Comparison of ENCODE assay signal across 30 cellular contexts in genomic region chr3:163166197-163166596, GRCh38.
DNase-seq lines count a peak whose midpoint lies in the region; ATAC-seq, FAIRE-seq and TF ChIP-seq lines count a peak whose summit lies in the region.
"Had no signal": no experiment of that assay in that cellular context is flagged by ENCODE, and none has a peak within 500 bp of the region (broad histone marks: within the 10 kb centered on the region; RNA-seq: fewer than 3 reads in every experiment).

No MANE protein-coding gene starts in this region.

- POLR2A ChIA-PET in A549 (lab: Yijun Ruan, JAX) = no interaction called here
- POLR2A ChIA-PET in HEK293 (lab: Yijun Ruan, JAX) = no interaction called here

- H3K9me3 ChIP-seq in A549 = 0 out of 3 replicates have a peak, but pooled peaks cover 3% of the 10 kb centered on the region
- H3K9me3 ChIP-seq in HEK293 (ENCODE audit: control insufficient read depth, insufficient read depth, low read depth, low read length) = no peaks in the 10 kb centered on the region
- H3K9me3 ChIP-seq: BE2C, BLaER1, Caco-2 had no signal

- H3K36me3 ChIP-seq in HEK293 (ENCODE audit: control insufficient read depth in 2 of 2, insufficient read depth in 1 of 2, low read length in 2 of 2) = no peaks in the 10 kb centered on the region
- H3K36me3 ChIP-seq: BE2C; BLaER1; BLaER1 treated with 17β-estradiol and CSF1 and Interleukin-3, amounts not matched to agents 10 nM and 100 nM had no signal

- no peak for TF ChIP-seq POLR2A in A549 (IDR thresholded peaks at IDR 0.05; ENCODE audit: low read length)

- no peak for TF ChIP-seq CTCF in A549 (IDR thresholded peaks at IDR 0.05)
- no peak for TF ChIP-seq CTCF in HEK293 (tag by site-specific recombination; IDR thresholded peaks at IDR 0.05)

- no peaks in the 10 kb centered on the region for H3K4me1 ChIP-seq in A549
- no peaks in the 10 kb centered on the region for H3K4me1 ChIP-seq in HEK293 (ENCODE audit: control insufficient read depth, insufficient read depth, low read length)
- H3K4me1 ChIP-seq: BE2C; BLaER1; BLaER1 treated with 17β-estradiol and CSF1 and Interleukin-3, amounts not matched to agents 10 nM and 100 nM; Caco-2 had no signal

- no peak for TF ChIP-seq EP300 in A549 (IDR thresholded peaks at IDR 0.05)

- no peak for TF ChIP-seq RAD21 in A549 (conservative IDR thresholded peaks at IDR 0.05 in 1 of 2, IDR thresholded peaks at IDR 0.05 in 1 of 2)

- WGBS in A549 (ENCODE audit: missing lambda C conversion rate) = 50% methylated on average over 1 of the region's 1 CpG

- ATAC-seq in A549 = no peak
- ATAC-seq in GM18861 (IDR thresholded peaks at IDR 0.05; ENCODE audit: unreplicated experiment) = no peak
- ATAC-seq: CD8-positive, alpha-beta T cell had no signal

- H3K4me3 ChIP-seq in A549 (no peak overlapping the region), HEK293 (ENCODE audit: low read depth, low read length) (no peak overlapping the region)
- H3K4me3 ChIP-seq: BLaER1; BLaER1 treated with 17β-estradiol and CSF1 and Interleukin-3, amounts not matched to agents 10 nM and 100 nM had no signal

- no peak overlapping the region for H3K27ac ChIP-seq in A549
- no peak overlapping the region for H3K27ac ChIP-seq in HEK293 (ENCODE audit: extremely low read depth, low read depth, low read length)
- H3K27ac ChIP-seq: 22Rv1; BLaER1; BLaER1 treated with 17β-estradiol and CSF1 and Interleukin-3, amounts not matched to agents 10 nM and 100 nM; C4-2B had no signal

- DNase-seq in A549 (ENCODE audit: low read depth in 1 of 2, low spot score in 1 of 2) (no peak), NOMO-1 treated with DMSO at 0.1 percent for 48 hours (lab: John Stamatoyannopoulos, UW; ENCODE audit: unreplicated experiment) (no peak)
- DNase-seq: 8988T; ACHN; AML-193; BE2C; C1 segment of cervical spinal cord; Caco-2; Calu3; CD4-positive, alpha-beta memory T cell; CD4-positive, alpha-beta T cell; CD4-positive, CD25-positive, alpha-beta regulatory T cell; CD8-positive, alpha-beta memory T cell; CD8-positive, alpha-beta T cell; COR-L47; DMS 273 treated with DMSO at 0.1 percent for 48 hours; DMS153; DMS53; DMS79; DMS79 treated with DMSO at 0.1 percent for 48 hours; DND-41; EL had no signal

- CTCF ChIA-PET in A549 (lab: Yijun Ruan, JAX) (no interaction called here), HEK293 (lab: Yijun Ruan, JAX) (no interaction called here)

- FAIRE-seq in A549 (lab: Jason Lieb, UNC) = no peak
- FAIRE-seq: A204.1, D721Med had no signal

- H3K4me2 ChIP-seq in A549 = no peak overlapping the region
- H3K4me2 ChIP-seq: BLaER1; BLaER1 treated with 17β-estradiol and CSF1 and Interleukin-3, amounts not matched to agents 10 nM and 100 nM had no signal

TF ChIP-seq in A549, 52 proteins besides CTCF, POLR2A, EP300 and RAD21:
- peak; percentile 91 for TF ChIP-seq ZC3H11A (IDR thresholded peaks at IDR 0.05)
- no peak for TF ChIP-seq HOXB13 (CRISPR knock-in tag; IDR thresholded peaks at IDR 0.05; ENCODE audit: low read depth)
TF ChIP-seq in A549: peak in this region for 1.

TF ChIP-seq in HEK293, 187 proteins besides CTCF, POLR2A, EP300 and RAD21 (continues in another document):
- no peak for TF ChIP-seq ZSCAN16 (tag by site-specific recombination; IDR thresholded peaks at IDR 0.05)
- TF ChIP-seq TCF7L2 (IDR thresholded peaks at IDR 0.05; ENCODE audit: borderline replicate concordance, low read depth, low read length) = no peak
- TF ChIP-seq KLF8 (tag by site-specific recombination; IDR thresholded peaks at IDR 0.05) = no peak
- no peak for TF ChIP-seq YY2 (tag by site-specific recombination; IDR thresholded peaks at IDR 0.05)
- peak; percentile 59; the same call in 1 of the 2 replicates for TF ChIP-seq ZNF140 (tag by site-specific recombination; IDR thresholded peaks at IDR 0.05)
- TF ChIP-seq ZBTB8A (tag by site-specific recombination; IDR thresholded peaks at IDR 0.05) = no peak
- TF ChIP-seq ZXDB (tag by site-specific recombination; IDR thresholded peaks at IDR 0.05) = no peak
- no peak for TF ChIP-seq ZNF138 (tag by site-specific recombination; IDR thresholded peaks at IDR 0.05; ENCODE audit: borderline replicate concordance)
- no peak for TF ChIP-seq ZNF510 (tag by site-specific recombination; IDR thresholded peaks at IDR 0.05; ENCODE audit: insufficient replicate concordance)
- TF ChIP-seq KLF7 (tag by site-specific recombination; IDR thresholded peaks at IDR 0.05; ENCODE audit: borderline replicate concordance) = no peak
- TF ChIP-seq SP3 (tag by site-specific recombination; IDR thresholded peaks at IDR 0.05) = no peak
- TF ChIP-seq ZNF555 (tag by site-specific recombination; conservative IDR thresholded peaks at IDR 0.05) = peak; percentile 62
- no peak for TF ChIP-seq ZNF560 (tag by site-specific recombination; IDR thresholded peaks at IDR 0.05; ENCODE audit: borderline replicate concordance)
- TF ChIP-seq OVOL3 (tag by site-specific recombination; IDR thresholded peaks at IDR 0.05) = no peak
- TF ChIP-seq ZFP37 (tag by site-specific recombination; IDR thresholded peaks at IDR 0.05) = no peak
- TF ChIP-seq ZNF426 (tag by site-specific recombination; IDR thresholded peaks at IDR 0.05) = peak; percentile 68
- no peak for TF ChIP-seq ZNF449 (tag by site-specific recombination; IDR thresholded peaks at IDR 0.05)
- no peak for TF ChIP-seq TRIM28 (IDR thresholded peaks at IDR 0.05; ENCODE audit: borderline replicate concordance, low read length)
- TF ChIP-seq ZNF518A (tag by site-specific recombination; conservative IDR thresholded peaks at IDR 0.05; ENCODE audit: low read depth) = peak; percentile 62; the same call in 1 of the 2 replicates
- no peak for TF ChIP-seq ZNF169 (tag by site-specific recombination; IDR thresholded peaks at IDR 0.05)
- TF ChIP-seq ZNF174 (tag by site-specific recombination; IDR thresholded peaks at IDR 0.05) = no peak
- no peak for TF ChIP-seq ZNF585B (tag by site-specific recombination; IDR thresholded peaks at IDR 0.05)
- TF ChIP-seq ZNF654 (tag by site-specific recombination; IDR thresholded peaks at IDR 0.05; ENCODE audit: low read depth) = no peak
- no peak for TF ChIP-seq ZNF571 (tag by site-specific recombination; IDR thresholded peaks at IDR 0.05)
- TF ChIP-seq RBAK (tag by site-specific recombination; IDR thresholded peaks at IDR 0.05) = no peak
- TF ChIP-seq ZNF521 (tag by site-specific recombination; IDR thresholded peaks at IDR 0.05) = no peak
- no peak for TF ChIP-seq ZFP41 (tag by site-specific recombination; IDR thresholded peaks at IDR 0.05; ENCODE audit: borderline replicate concordance)
- peak; percentile 75; the same call in 1 of the 2 replicates for TF ChIP-seq ZNF394 (tag by site-specific recombination; IDR thresholded peaks at IDR 0.05; ENCODE audit: borderline replicate concordance)
